8 cellular contexts compared by ENCODE assay signal in the genomic region with DNA sequence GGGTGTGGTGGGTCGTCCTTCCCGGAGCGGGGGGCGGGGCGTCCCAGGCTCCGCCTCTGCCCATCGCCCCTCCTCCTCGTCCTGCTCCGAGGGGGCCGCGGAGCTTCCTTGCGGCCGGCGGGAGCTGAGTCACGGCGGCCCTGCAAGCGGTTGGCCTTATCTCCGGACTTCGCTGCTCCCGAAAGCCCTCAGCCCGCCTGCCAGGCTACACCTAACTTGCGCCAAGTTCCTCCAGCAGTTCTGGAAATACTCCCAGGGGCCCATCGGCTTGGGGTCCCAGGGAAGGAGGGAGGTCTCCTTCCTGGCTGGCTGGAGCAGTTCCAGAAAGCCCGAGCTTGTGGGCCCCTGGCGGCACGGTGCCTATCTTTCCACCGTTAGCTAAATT. TPM values are rescaled to one million over a fixed set of nuclear protein-coding genes. Genes with fewer than 3 reads are reported as not detected.
A peak's percentile ranks its signal among the peaks of the same experiment; 100 is the strongest.
DNase-seq lines count a peak whose midpoint lies in the region; ATAC-seq and TF ChIP-seq lines count a peak whose summit lies in the region.

No MANE protein-coding gene starts in this region.

- H3K27ac ChIP-seq in ACC112 (ENCODE audit: low read depth, low read length) (peak overlapping the region; percentile 99), lung (ENCODE audit: low read depth in 1 of 2, low read length in 1 of 2) (peak overlapping the region; percentile 90 to 99)

- H3K36me3 ChIP-seq in ACC112 (ENCODE audit: insufficient read depth, low read length) (no peaks in the 10 kb centered on the region), lung (ENCODE audit: control insufficient read depth in 2 of 2, insufficient read depth in 2 of 2, low read length in 2 of 2) (no peaks in the 10 kb centered on the region)

- no peaks in the 10 kb centered on the region for H3K9me3 Mint-ChIP-seq in activated CD4-positive, alpha-beta memory T cell treated with anti-CD3 and anti-CD28 coated beads, Interleukin-2, amount 10 ng/mL, durations not matched to agents 7 days and 5 days

- 1% methylated on average over 20 to 27 of the region's 27 CpGs for WGBS in lung, 2 donors

- CTCF ChIA-PET in activated CD4-positive, alpha-beta memory T cell treated with anti-CD3 and anti-CD28 coated beads, Interleukin-2, amount 10 ng/mL, durations not matched to agents 7 days and 5 days (lab: Charles Lee): interaction anchor here (0.6 to 1.4 kb wide), 7 partner anchors 29 to 162 kb away, joined by 3 to 5 read pairs (median 4); a partner anchor contains a TSS

- peaks cover 4% of the 10 kb centered on the region for H3K27me3 Mint-ChIP-seq in activated CD4-positive, alpha-beta memory T cell treated with anti-CD3 and anti-CD28 coated beads, Interleukin-2, amount 10 ng/mL, durations not matched to agents 7 days and 5 days

- peaks cover 15% of the 10 kb centered on the region for H3K4me1 Mint-ChIP-seq in activated CD4-positive, alpha-beta memory T cell treated with anti-CD3 and anti-CD28 coated beads, Interleukin-2, amount 10 ng/mL, durations not matched to agents 7 days and 5 days

- H3K4me3 Mint-ChIP-seq in activated CD4-positive, alpha-beta memory T cell treated with anti-CD3 and anti-CD28 coated beads, Interleukin-2, amount 10 ng/mL, durations not matched to agents 7 days and 5 days: peak overlapping the region; percentile 72

- no peaks in the 10 kb centered on the region for H3K36me3 Mint-ChIP-seq in activated CD4-positive, alpha-beta memory T cell treated with anti-CD3 and anti-CD28 coated beads, Interleukin-2, amount 10 ng/mL, durations not matched to agents 7 days and 5 days (ENCODE audit: low read depth)

- ATAC-seq in GM18511 (IDR thresholded peaks at IDR 0.05; ENCODE audit: unreplicated experiment) (peak; percentile 87), HG03039 (IDR thresholded peaks at IDR 0.05; ENCODE audit: unreplicated experiment) (peak; percentile 67), lung (ENCODE audit: insufficient read depth, low FRiP score) (peak; percentile 88)

- H3K4me1 ChIP-seq in ACC112 (ENCODE audit: control insufficient read depth, insufficient read depth, low read length, unreplicated experiment): peaks cover 37% of the 10 kb centered on the region
- H3K4me1 ChIP-seq in lung (ENCODE audit: control insufficient read depth in 2 of 2, insufficient read depth in 2 of 2, low read length in 2 of 2): peaks cover 6 to 16% of the 10 kb centered on the region in 2 donors

- peak overlapping the region; percentile 75 for H3K4me3 ChIP-seq in ACC112 (ENCODE audit: low read depth, low read length)
- H3K4me3 ChIP-seq in lung: no peak overlapping the region

- no peaks in the 10 kb centered on the region for H3K9me3 ChIP-seq in lung (ENCODE audit: control insufficient read depth in 2 of 2, insufficient read depth in 1 of 2, low read length in 1 of 2)

- H3K27ac Mint-ChIP-seq in activated CD4-positive, alpha-beta memory T cell treated with anti-CD3 and anti-CD28 coated beads, Interleukin-2, amount 10 ng/mL, durations not matched to agents 7 days and 5 days: peak overlapping the region; percentile 68

- no peak for TF ChIP-seq CTCF in lung (IDR thresholded peaks at IDR 0.05; ENCODE audit: control extremely low read depth, extremely low read depth)

- H3K27me3 ChIP-seq in ACC112 (ENCODE audit: insufficient read depth, low read length) (no peaks in the 10 kb centered on the region), lung (ENCODE audit: control insufficient read depth, insufficient read depth) (no peaks in the 10 kb centered on the region)

- POLR2A ChIA-PET in activated CD4-positive, alpha-beta memory T cell treated with anti-CD3 and anti-CD28 coated beads, Interleukin-2, amount 10 ng/mL, durations not matched to agents 7 days and 5 days (lab: Charles Lee): interaction anchor here (0.7 to 3.1 kb wide), 14 partner anchors 12 to 241 kb away, joined by 3 to 14 read pairs (median 3); a partner anchor contains a TSS

- DNase-seq in NCI-H446 treated with DMSO at 0.1 percent for 48 hours (lab: John Stamatoyannopoulos, UW): peak; percentile 58
- peak; percentile 67 for DNase-seq in activated CD4-positive, alpha-beta memory T cell treated with anti-CD3 and anti-CD28 coated beads, Interleukin-2, amount 10 ng/mL, durations not matched to agents 7 days and 5 days
- peak; percentile 21 for DNase-seq in effector CD8-positive, alpha-beta T cell (lab: John Stamatoyannopoulos, UW)
- DNase-seq in lung (ENCODE audit: low spot score): peak; percentile 86
- peak; percentile 17 for DNase-seq in stimulated activated CD8-positive, alpha-beta memory T cell treated with anti-CD3 and anti-CD28 coated beads, Interleukin-12 subunit alpha, Interleukin-12 subunit beta, amount 100 ng/mL, for 24 hours (ENCODE audit: extremely low read depth)

- H2AFZ ChIP-seq in ACC112 (ENCODE audit: low read length, unreplicated experiment): peak overlapping the region; percentile 67

- no peaks in the 10 kb centered on the region for H3K79me2 ChIP-seq in ACC112 (ENCODE audit: control insufficient read depth, insufficient read depth, low read length, unreplicated experiment)

RNA-seq across cellular contexts. Expression of a gene that starts 54.2 kb away (rescaled TPM):
- total RNA-seq in activated CD4-positive, alpha-beta memory T cell treated with anti-CD3 and anti-CD28 coated beads, Interleukin-2, amount 10 ng/mL, durations not matched to agents 7 days and 5 days: 10 to 100 TPM; 23.4 to 23.5 TPM
- 10 to 100 TPM; 10.9 to 22.1 TPM for total RNA-seq in lung
- 10 to 100 TPM; 16.0 to 43.2 TPM for polyA plus RNA-seq in lung

RNA-seq across cellular contexts. Expression of a gene that starts 59.6 kb away (rescaled TPM):
- 10 to 100 TPM; 72.7 to 73.5 TPM for total RNA-seq in activated CD4-positive, alpha-beta memory T cell treated with anti-CD3 and anti-CD28 coated beads, Interleukin-2, amount 10 ng/mL, durations not matched to agents 7 days and 5 days
- total RNA-seq in lung: 10 to 100 TPM; 24.4 to 53.5 TPM
- 10 to 100 TPM; 12.4 to 16.3 TPM for polyA plus RNA-seq in lung

Comparison
In these comparisons a context has a peak if more than half of its experiments do, and no peak if none do; other contexts are left out.
1. DNase-seq: peak in every context shown above with its lines; median percentile 86 in lung; 67 in activated CD4-positive, alpha-beta memory T cell treated with anti-CD3 and anti-CD28 coated beads, Interleukin-2, amount 10 ng/mL, durations not matched to agents 7 days and 5 days; 58 in NCI-H446 treated with DMSO at 0.1 percent for 48 hours; 21 in effector CD8-positive, alpha-beta T cell; 17 in stimulated activated CD8-positive, alpha-beta memory T cell treated with anti-CD3 and anti-CD28 coated beads, Interleukin-12 subunit alpha, Interleukin-12 subunit beta, amount 100 ng/mL, for 24 hours.